1 cellular context compared by ENCODE assay signal in genomic region chr22:19122752-19123492, GRCh38.
TF ChIP-seq lines count a peak whose summit lies in the region.

No MANE protein-coding gene starts in this region.

TF ChIP-seq in K562, 482 proteins besides CTCF, POLR2A, EP300 and RAD21 (continued from another document and continues in another):
- TF ChIP-seq ZBTB7A (IDR thresholded peaks at IDR 0.05; ENCODE audit: borderline replicate concordance, control insufficient read depth, low read depth, low read length) (peak; percentile 41; the same call in 1 of the 2 replicates), DPF2 (IDR thresholded peaks at IDR 0.05) (0 out of 2 replicates have a peak, but pooled peaks have one; percentile 50), SNIP1 (IDR thresholded peaks at IDR 0.05; ENCODE audit: low read depth) (no peak), TBL1XR1 (IDR thresholded peaks at IDR 0.05; ENCODE audit: low read length in 2 of 2) (peak in 1 of 2 experiments; percentile 78; a peak in 1 of 4 replicates), ZBTB40 (IDR thresholded peaks at IDR 0.05) (peak; percentile 65), ZBTB40 (CRISPR knock-in tag; IDR thresholded peaks at IDR 0.05) (no peak), MEIS2 (IDR thresholded peaks at IDR 0.05; ENCODE audit: partially characterized antibody) (peak; percentile 78), CREBBP (IDR thresholded peaks at IDR 0.05; ENCODE audit: low read depth, low read length) (no peak), CBX3 (IDR thresholded peaks at IDR 0.05; ENCODE audit: borderline replicate concordance in 1 of 2, low read length in 2 of 2) (no peak), SRSF1 (IDR thresholded peaks at IDR 0.05; ENCODE audit: low read depth, low read length) (0 out of 2 replicates have a peak, but pooled peaks have one; percentile 14), RBBP5 (IDR thresholded peaks at IDR 0.05; ENCODE audit: borderline replicate concordance, insufficient read depth, low read length, poor library complexity, severe bottlenecking) (no peak), L3MBTL2 (IDR thresholded peaks at IDR 0.05) (0 out of 2 replicates have a peak, but pooled peaks have one; percentile 55), E2F6 (IDR thresholded peaks at IDR 0.05; ENCODE audit: borderline replicate concordance in 1 of 2, extremely low read depth in 1 of 2, insufficient read depth in 1 of 2, insufficient read length in 1 of 2, low read depth in 1 of 2, low read length in 1 of 2, poor library complexity in 1 of 2, severe bottlenecking in 1 of 2) (peak in 1 of 2 experiments; percentile 69), MAFK (IDR thresholded peaks at IDR 0.05; ENCODE audit: low read length) (0 out of 2 replicates have a peak, but pooled peaks have one; percentile 1), SETDB1 (IDR thresholded peaks at IDR 0.05; ENCODE audit: low read length) (no peak), MECOM (CRISPR knock-in tag; IDR thresholded peaks at IDR 0.05) (no peak), CCAR2 (IDR thresholded peaks at IDR 0.05; ENCODE audit: low read depth, low read length) (no peak), ZMIZ1 (IDR thresholded peaks at IDR 0.05; ENCODE audit: low read depth in 2 of 2, low read length in 2 of 2) (no peak)
- TF ChIP-seq, protein P1, sequence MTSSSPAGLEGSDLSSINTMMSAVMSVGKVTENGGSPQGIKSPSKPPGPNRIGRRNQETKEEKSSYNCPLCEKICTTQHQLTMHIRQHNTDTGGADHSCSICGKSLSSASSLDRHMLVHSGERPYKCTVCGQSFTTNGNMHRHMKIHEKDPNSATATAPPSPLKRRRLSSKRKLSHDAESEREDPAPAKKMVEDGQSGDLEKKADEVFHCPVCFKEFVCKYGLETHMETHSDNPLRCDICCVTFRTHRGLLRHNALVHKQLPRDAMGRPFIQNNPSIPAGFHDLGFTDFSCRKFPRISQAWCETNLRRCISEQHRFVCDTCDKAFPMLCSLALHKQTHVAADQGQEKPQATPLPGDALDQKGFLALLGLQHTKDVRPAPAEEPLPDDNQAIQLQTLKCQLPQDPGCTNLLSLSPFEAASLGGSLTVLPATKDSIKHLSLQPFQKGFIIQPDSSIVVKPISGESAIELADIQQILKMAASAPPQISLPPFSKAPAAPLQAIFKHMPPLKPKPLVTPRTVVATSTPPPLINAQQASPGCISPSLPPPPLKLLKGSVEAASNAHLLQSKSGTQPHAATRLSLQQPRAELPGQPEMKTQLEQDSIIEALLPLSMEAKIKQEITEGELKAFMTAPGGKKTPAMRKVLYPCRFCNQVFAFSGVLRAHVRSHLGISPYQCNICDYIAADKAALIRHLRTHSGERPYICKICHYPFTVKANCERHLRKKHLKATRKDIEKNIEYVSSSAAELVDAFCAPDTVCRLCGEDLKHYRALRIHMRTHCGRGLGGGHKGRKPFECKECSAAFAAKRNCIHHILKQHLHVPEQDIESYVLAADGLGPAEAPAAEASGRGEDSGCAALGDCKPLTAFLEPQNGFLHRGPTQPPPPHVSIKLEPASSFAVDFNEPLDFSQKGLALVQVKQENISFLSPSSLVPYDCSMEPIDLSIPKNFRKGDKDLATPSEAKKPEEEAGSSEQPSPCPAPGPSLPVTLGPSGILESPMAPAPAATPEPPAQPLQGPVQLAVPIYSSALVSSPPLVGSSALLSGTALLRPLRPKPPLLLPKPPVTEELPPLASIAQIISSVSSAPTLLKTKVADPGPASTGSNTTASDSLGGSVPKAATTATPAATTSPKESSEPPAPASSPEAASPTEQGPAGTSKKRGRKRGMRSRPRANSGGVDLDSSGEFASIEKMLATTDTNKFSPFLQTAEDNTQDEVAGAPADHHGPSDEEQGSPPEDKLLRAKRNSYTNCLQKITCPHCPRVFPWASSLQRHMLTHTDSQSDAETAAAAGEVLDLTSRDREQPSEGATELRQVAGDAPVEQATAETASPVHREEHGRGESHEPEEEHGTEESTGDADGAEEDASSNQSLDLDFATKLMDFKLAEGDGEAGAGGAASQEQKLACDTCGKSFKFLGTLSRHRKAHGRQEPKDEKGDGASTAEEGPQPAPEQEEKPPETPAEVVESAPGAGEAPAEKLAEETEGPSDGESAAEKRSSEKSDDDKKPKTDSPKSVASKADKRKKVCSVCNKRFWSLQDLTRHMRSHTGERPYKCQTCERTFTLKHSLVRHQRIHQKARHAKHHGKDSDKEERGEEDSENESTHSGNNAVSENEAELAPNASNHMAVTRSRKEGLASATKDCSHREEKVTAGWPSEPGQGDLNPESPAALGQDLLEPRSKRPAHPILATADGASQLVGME (CRISPR knock-in tag; IDR thresholded peaks at IDR 0.05), result 0 out of 2 replicates have a peak, but pooled peaks have one; percentile 71
- TF ChIP-seq, protein P2, sequence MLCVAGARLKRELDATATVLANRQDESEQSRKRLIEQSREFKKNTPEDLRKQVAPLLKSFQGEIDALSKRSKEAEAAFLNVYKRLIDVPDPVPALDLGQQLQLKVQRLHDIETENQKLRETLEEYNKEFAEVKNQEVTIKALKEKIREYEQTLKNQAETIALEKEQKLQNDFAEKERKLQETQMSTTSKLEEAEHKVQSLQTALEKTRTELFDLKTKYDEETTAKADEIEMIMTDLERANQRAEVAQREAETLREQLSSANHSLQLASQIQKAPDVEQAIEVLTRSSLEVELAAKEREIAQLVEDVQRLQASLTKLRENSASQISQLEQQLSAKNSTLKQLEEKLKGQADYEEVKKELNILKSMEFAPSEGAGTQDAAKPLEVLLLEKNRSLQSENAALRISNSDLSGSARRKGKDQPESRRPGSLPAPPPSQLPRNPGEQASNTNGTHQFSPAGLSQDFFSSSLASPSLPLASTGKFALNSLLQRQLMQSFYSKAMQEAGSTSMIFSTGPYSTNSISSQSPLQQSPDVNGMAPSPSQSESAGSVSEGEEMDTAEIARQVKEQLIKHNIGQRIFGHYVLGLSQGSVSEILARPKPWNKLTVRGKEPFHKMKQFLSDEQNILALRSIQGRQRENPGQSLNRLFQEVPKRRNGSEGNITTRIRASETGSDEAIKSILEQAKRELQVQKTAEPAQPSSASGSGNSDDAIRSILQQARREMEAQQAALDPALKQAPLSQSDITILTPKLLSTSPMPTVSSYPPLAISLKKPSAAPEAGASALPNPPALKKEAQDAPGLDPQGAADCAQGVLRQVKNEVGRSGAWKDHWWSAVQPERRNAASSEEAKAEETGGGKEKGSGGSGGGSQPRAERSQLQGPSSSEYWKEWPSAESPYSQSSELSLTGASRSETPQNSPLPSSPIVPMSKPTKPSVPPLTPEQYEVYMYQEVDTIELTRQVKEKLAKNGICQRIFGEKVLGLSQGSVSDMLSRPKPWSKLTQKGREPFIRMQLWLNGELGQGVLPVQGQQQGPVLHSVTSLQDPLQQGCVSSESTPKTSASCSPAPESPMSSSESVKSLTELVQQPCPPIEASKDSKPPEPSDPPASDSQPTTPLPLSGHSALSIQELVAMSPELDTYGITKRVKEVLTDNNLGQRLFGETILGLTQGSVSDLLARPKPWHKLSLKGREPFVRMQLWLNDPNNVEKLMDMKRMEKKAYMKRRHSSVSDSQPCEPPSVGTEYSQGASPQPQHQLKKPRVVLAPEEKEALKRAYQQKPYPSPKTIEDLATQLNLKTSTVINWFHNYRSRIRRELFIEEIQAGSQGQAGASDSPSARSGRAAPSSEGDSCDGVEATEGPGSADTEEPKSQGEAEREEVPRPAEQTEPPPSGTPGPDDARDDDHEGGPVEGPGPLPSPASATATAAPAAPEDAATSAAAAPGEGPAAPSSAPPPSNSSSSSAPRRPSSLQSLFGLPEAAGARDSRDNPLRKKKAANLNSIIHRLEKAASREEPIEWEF (CRISPR knock-in tag; IDR thresholded peaks at IDR 0.05), result no peak
- TF ChIP-seq, protein P3, sequence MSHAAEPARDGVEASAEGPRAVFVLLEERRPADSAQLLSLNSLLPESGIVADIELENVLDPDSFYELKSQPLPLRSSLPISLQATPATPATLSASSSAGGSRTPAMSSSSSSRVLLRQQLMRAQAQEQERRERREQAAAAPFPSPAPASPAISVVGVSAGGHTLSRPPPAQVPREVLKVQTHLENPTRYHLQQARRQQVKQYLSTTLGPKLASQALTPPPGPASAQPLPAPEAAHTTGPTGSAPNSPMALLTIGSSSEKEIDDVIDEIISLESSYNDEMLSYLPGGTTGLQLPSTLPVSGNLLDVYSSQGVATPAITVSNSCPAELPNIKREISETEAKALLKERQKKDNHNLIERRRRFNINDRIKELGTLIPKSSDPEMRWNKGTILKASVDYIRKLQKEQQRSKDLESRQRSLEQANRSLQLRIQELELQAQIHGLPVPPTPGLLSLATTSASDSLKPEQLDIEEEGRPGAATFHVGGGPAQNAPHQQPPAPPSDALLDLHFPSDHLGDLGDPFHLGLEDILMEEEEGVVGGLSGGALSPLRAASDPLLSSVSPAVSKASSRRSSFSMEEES (CRISPR knock-in tag; IDR thresholded peaks at IDR 0.05), result no peak
